Comparison of ENCODE assay signal across 14 cellular contexts in the genomic region with DNA sequence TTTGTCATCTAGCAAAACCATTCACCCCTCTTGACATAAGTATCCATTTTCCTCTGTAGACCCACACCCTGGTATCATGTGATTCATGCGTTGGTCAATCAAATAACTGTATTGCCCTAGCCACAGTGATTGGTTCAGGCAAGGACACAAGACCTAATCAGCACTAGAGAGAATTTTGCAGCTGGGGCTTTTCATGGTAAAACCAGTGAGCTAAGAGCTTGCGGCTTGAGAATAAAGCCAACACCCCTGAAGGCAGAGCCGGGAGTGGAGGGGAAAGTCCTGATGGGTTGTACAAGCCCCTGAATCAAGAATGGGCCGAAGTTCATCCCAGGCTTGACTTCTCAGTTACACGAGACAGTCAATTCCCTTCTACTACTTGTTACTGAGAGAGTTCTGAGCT. TPM values are rescaled to one million over a fixed set of nuclear protein-coding genes. Genes with fewer than 3 reads are reported as not detected.
DNase-seq lines count a peak whose midpoint lies in the region; ATAC-seq and TF ChIP-seq lines count a peak whose summit lies in the region.
"Had no signal": no experiment of that assay in that cellular context is flagged by ENCODE, and none has a peak within 500 bp of the region (broad histone marks: within the 10 kb centered on the region; RNA-seq: fewer than 3 reads in every experiment).

No MANE protein-coding gene starts in this region.

- no peak overlapping the region for H3K9ac ChIP-seq in skeletal muscle tissue (ENCODE audit: low read depth in 1 of 3, low read length in 3 of 3)

- H3K27ac ChIP-seq in WERI-Rb-1 (peak overlapping the region; percentile 45), skeletal muscle tissue (ENCODE audit: low read depth, low read length) (peak overlapping the region; percentile 41)
- H3K27ac ChIP-seq: SJCRH30 had no signal

- no peaks in the 10 kb centered on the region for H3K9me3 ChIP-seq in WERI-Rb-1 (ENCODE audit: severe bottlenecking)
- H3K9me3 ChIP-seq in skeletal muscle tissue (ENCODE audit: control insufficient read depth in 3 of 3, low read length in 3 of 3): no peaks in the 10 kb centered on the region
- H3K9me3 ChIP-seq: SJCRH30 had no signal

- DNase-seq in WERI-Rb-1 (no peak), fibroblast of pulmonary artery (ENCODE audit: low read depth) (peak; percentile 49), islet precursor cell (peak; percentile 38), NCI-H1930 (lab: John Stamatoyannopoulos, UW) (no peak), pons (ENCODE audit: low spot score) (no peak)
- DNase-seq: Calu3; CD4-positive, alpha-beta T cell; Karpas-422; NCI-H2029; NCI-H510A had no signal

- no peaks in the 10 kb centered on the region for H3K27me3 ChIP-seq in WERI-Rb-1 (ENCODE audit: insufficient read depth, low read depth, severe bottlenecking)
- H3K27me3 ChIP-seq in skeletal muscle tissue (ENCODE audit: control insufficient read depth in 3 of 3, insufficient read depth in 3 of 3, low read length in 3 of 3): peaks cover 0 to 4% (median 0%) of the 10 kb centered on the region in 3 donors
- H3K27me3 ChIP-seq: SJCRH30 had no signal

- ATAC-seq in GM21619 (IDR thresholded peaks at IDR 0.05; ENCODE audit: unreplicated experiment): no peak
- ATAC-seq: GM12878 had no signal

- TF ChIP-seq CTCF in WERI-Rb-1 (IDR thresholded peaks at IDR 0.05; ENCODE audit: low read depth, low read length) (no peak), fibroblast of pulmonary artery (IDR thresholded peaks at IDR 0.05; ENCODE audit: low read length, missing control alignments) (no peak)

- H3K4me1 ChIP-seq in skeletal muscle tissue (ENCODE audit: control insufficient read depth in 3 of 3, insufficient read depth in 3 of 3, low read length in 3 of 3): peaks cover 24 to 37% (median 27%) of the 10 kb centered on the region in 3 donors

- no peak overlapping the region for H3K4me3 ChIP-seq in WERI-Rb-1 (ENCODE audit: low read depth, low read length)
- H3K4me3 ChIP-seq in fibroblast of pulmonary artery (replicated peaks; ENCODE audit: low read depth, low read length): no peak overlapping the region
- H3K4me3 ChIP-seq in skeletal muscle tissue (ENCODE audit: low read length in 3 of 3): no peak overlapping the region
- H3K4me3 ChIP-seq: GM12878, SJCRH30 had no signal

- H3K36me3 ChIP-seq in WERI-Rb-1 (no peaks in the 10 kb centered on the region), skeletal muscle tissue (ENCODE audit: control insufficient read depth in 3 of 3, insufficient read depth in 3 of 3, low read length in 3 of 3) (no peaks in the 10 kb centered on the region)
- H3K36me3 ChIP-seq: SJCRH30 had no signal

RNA-seq across cellular contexts. Expression of gene LTBP2, which starts 33.2 kb away (rescaled TPM):
- 12.0 TPM for total RNA-seq in skeletal muscle tissue

Comparison
In these comparisons a context has a peak if more than half of its experiments do, and no peak if none do; other contexts are left out.
1. DNase-seq: peak in fibroblast of pulmonary artery (single experiment) and islet precursor cell (single experiment); none in WERI-Rb-1 (single experiment), NCI-H1930 (0 of 2) and pons (single experiment).